8 cellular contexts compared by ENCODE assay signal in the genomic region with DNA sequence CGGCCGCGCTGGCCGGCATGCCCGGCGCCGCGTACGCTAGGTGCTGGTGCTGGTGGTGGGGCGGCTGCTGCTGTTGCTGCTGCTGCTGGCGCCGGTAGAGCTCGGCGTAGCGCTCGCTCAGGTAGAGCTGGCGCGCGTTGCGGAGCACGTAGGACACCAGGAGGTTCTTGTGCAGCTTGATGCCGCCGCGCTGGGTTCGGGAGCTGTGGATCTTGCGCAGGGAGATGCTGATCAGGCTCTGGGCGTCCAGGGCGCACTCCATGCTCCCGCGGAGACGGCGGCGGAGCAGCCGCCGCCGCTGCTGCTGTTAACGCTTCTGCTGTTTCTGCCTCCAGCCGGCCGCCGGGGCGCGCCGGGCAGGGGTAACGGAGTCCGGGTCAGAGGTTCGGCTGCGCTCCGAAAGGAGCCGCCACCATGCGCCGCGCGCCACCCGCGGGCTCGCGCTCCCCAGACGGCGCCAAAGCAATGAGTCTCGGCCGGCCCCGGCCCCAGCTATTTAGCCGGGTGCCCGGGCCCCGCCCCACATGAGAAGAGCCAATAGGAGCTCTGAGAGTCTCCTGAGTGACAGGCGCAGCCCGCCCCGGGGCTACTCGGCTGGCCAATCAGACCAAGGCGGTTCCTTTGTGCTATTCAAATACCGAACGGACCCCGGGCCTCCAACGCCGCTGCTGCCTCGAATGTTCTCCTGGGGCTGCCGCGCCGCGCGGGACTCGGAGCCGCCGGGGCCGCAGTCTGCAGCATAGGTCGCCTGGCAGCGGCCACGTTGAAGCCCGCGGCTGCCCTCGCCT. TPM values are rescaled to one million over a fixed set of nuclear protein-coding genes. Genes with fewer than 3 reads are reported as not detected.
DNase-seq lines count a peak whose midpoint lies in the region; FAIRE-seq and TF ChIP-seq lines count a peak whose summit lies in the region.

A gene (minus strand): TSS at position 471 of the 788 bp plus-strand sequence. CDS start 209 bp downstream, at position 262.

- peaks cover 11% of the 10 kb centered on the region for H3K27me3 Mint-ChIP-seq in stimulated activated naive CD8-positive, alpha-beta T cell treated with anti-CD3 and anti-CD28 coated beads, Interleukin-15, Interleukin-2, amounts not matched to agents 100 ng/mL and 50 ng/mL, for 24 hours

- H3K27ac ChIP-seq in neural cell (ENCODE audit: low read length) = peak within 1 kb of the TSS; percentile 84

- H3K9me2 ChIP-seq in neural cell (ENCODE audit: insufficient read depth, low read length) = no peaks in the 10 kb centered on the region

- peak within 1 kb of the TSS; percentile 95 for H3K9ac ChIP-seq in neural cell (ENCODE audit: low read length)

- peaks cover 21% of the 10 kb centered on the region for H3K79me2 ChIP-seq in neural cell (replicated peaks; ENCODE audit: insufficient read depth, low read length)

- DNase-seq in ELF-1 (ENCODE audit: low read depth, low spot score) (peak; percentile 98), H54 (ENCODE audit: insufficient read length, low spot score) (peak; percentile 98), LoVo (ENCODE audit: low spot score) (peak; percentile 96), fibroblast of the conjunctiva (ENCODE audit: low read depth) (peak; percentile 92)
- DNase-seq in activated effector memory CD4-positive, alpha-beta T cell treated with anti-CD3 and anti-CD28 coated beads, Interleukin-2, amount 50 U/mL, for 16 hours = peak; percentile 97

- H3F3A ChIP-seq in neural cell (ENCODE audit: insufficient read depth, low read length, poor library complexity, severe bottlenecking) = no peaks in the 10 kb centered on the region

- TF ChIP-seq POLR2A in H54 (IDR thresholded peaks at IDR 0.05; ENCODE audit: low read depth, low read length) (peak; percentile 97), Raji (IDR thresholded peaks at IDR 0.05; ENCODE audit: insufficient read depth, low read depth, low read length) (peak; percentile 89)

- no peaks in the 10 kb centered on the region for H3K9me3 ChIP-seq in neural cell (ENCODE audit: low read length)

- no peaks in the 10 kb centered on the region for H3K27me3 ChIP-seq in neural cell (ENCODE audit: insufficient read depth, low read depth, low read length)

- H3K4me3 Mint-ChIP-seq in stimulated activated naive CD8-positive, alpha-beta T cell treated with anti-CD3 and anti-CD28 coated beads, Interleukin-15, Interleukin-2, amounts not matched to agents 100 ng/mL and 50 ng/mL, for 24 hours = peak within 1 kb of the TSS; percentile 84

- FAIRE-seq in H54 (lab: Jason Lieb, UNC) = no peak

- TF ChIP-seq EP300 in neural cell (conservative IDR thresholded peaks at IDR 0.05; ENCODE audit: poor library complexity, severe bottlenecking) = no peak

- no peak within 1 kb of the TSS for H2AFZ ChIP-seq in neural cell (ENCODE audit: low read depth, low read length)

- H3K4me2 ChIP-seq in neural cell (ENCODE audit: low read length) = peak within 1 kb of the TSS; percentile 13

- no peaks in the 10 kb centered on the region for H3K9me3 Mint-ChIP-seq in stimulated activated naive CD8-positive, alpha-beta T cell treated with anti-CD3 and anti-CD28 coated beads, Interleukin-15, Interleukin-2, amounts not matched to agents 100 ng/mL and 50 ng/mL, for 24 hours

- no peak within 1 kb of the TSS for H3K27ac Mint-ChIP-seq in stimulated activated naive CD8-positive, alpha-beta T cell treated with anti-CD3 and anti-CD28 coated beads, Interleukin-15, Interleukin-2, amounts not matched to agents 100 ng/mL and 50 ng/mL, for 24 hours

- peak; percentile 69 for TF ChIP-seq RAD21 in neural cell (conservative IDR thresholded peaks at IDR 0.05)

- peak; percentile 27 for TF ChIP-seq CTCF in neural cell (IDR thresholded peaks at IDR 0.05; ENCODE audit: poor library complexity, severe bottlenecking)

- H3K4me1 Mint-ChIP-seq in stimulated activated naive CD8-positive, alpha-beta T cell treated with anti-CD3 and anti-CD28 coated beads, Interleukin-15, Interleukin-2, amounts not matched to agents 100 ng/mL and 50 ng/mL, for 24 hours (ENCODE audit: low read depth) = peaks cover 13% of the 10 kb centered on the region

- H3K4me3 ChIP-seq in neural cell (ENCODE audit: low read length) = peak within 1 kb of the TSS; percentile 100

- no peaks in the 10 kb centered on the region for H3K36me3 Mint-ChIP-seq in stimulated activated naive CD8-positive, alpha-beta T cell treated with anti-CD3 and anti-CD28 coated beads, Interleukin-15, Interleukin-2, amounts not matched to agents 100 ng/mL and 50 ng/mL, for 24 hours (ENCODE audit: low read depth)

- peaks cover 4% of the 10 kb centered on the region for H4K20me1 ChIP-seq in neural cell (ENCODE audit: insufficient read depth)

- H3K36me3 ChIP-seq in neural cell (ENCODE audit: insufficient read depth, low read length) = no peaks in the 10 kb centered on the region

TF ChIP-seq in neural cell, 6 proteins besides CTCF, POLR2A, EP300 and RAD21:
- peak; percentile 94 for TF ChIP-seq MXI1 (conservative IDR thresholded peaks at IDR 0.05; ENCODE audit: poor library complexity, severe bottlenecking)
- peak; percentile 98 for TF ChIP-seq POLR2AphosphoS5 (IDR thresholded peaks at IDR 0.05)
- TF ChIP-seq SMC3 (conservative IDR thresholded peaks at IDR 0.05; ENCODE audit: poor library complexity) = peak; percentile 73
- TF ChIP-seq, protein P1, sequence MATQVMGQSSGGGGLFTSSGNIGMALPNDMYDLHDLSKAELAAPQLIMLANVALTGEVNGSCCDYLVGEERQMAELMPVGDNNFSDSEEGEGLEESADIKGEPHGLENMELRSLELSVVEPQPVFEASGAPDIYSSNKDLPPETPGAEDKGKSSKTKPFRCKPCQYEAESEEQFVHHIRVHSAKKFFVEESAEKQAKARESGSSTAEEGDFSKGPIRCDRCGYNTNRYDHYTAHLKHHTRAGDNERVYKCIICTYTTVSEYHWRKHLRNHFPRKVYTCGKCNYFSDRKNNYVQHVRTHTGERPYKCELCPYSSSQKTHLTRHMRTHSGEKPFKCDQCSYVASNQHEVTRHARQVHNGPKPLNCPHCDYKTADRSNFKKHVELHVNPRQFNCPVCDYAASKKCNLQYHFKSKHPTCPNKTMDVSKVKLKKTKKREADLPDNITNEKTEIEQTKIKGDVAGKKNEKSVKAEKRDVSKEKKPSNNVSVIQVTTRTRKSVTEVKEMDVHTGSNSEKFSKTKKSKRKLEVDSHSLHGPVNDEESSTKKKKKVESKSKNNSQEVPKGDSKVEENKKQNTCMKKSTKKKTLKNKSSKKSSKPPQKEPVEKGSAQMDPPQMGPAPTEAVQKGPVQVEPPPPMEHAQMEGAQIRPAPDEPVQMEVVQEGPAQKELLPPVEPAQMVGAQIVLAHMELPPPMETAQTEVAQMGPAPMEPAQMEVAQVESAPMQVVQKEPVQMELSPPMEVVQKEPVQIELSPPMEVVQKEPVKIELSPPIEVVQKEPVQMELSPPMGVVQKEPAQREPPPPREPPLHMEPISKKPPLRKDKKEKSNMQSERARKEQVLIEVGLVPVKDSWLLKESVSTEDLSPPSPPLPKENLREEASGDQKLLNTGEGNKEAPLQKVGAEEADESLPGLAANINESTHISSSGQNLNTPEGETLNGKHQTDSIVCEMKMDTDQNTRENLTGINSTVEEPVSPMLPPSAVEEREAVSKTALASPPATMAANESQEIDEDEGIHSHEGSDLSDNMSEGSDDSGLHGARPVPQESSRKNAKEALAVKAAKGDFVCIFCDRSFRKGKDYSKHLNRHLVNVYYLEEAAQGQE (IDR thresholded peaks at IDR 0.05; ENCODE audit: borderline replicate concordance) = peak; percentile 96
- TF ChIP-seq TAF1 (IDR thresholded peaks at IDR 0.05; ENCODE audit: low read depth) = peak; percentile 99
- TF ChIP-seq EZH2 (IDR thresholded peaks at IDR 0.05; ENCODE audit: borderline replicate concordance, insufficient read depth, low read length, poor library complexity, severe bottlenecking) = no peak

RNA-seq across cellular contexts. Expression of the gene that starts here (rescaled TPM):
- polyA plus RNA-seq in neural cell = 20.8 and 30.5 TPM in 2 replicates
- 28.4 and 41.1 TPM in 2 replicates for polyA minus RNA-seq in neural cell

Comparison
In these comparisons a context has a peak if more than half of its experiments do, and no peak if none do; other contexts are left out.
1. Peak in every context shown above with its lines: DNase-seq, H3K4me3 ChIP-seq and H3K27ac ChIP-seq.